In genomic region chr7:17298102-17298839, GRCh38 we compare ENCODE assay signal across 8 cellular contexts. TPM values are rescaled to one million over a fixed set of nuclear protein-coding genes. Genes with fewer than 3 reads are reported as not detected.
DNase-seq lines count a peak whose midpoint lies in the region; ATAC-seq and TF ChIP-seq lines count a peak whose summit lies in the region.

AHR (plus strand) TSS chr7:17298652; CDS start chr7:17299265, 613 bp downstream.

- H3K9me3 ChIP-seq in SK-N-SH (no peaks in the 10 kb centered on the region), testis (no peaks in the 10 kb centered on the region)

- ATAC-seq in GM21786 (IDR thresholded peaks at IDR 0.05; ENCODE audit: unreplicated experiment) = peak; percentile 42
- ATAC-seq in omental fat pad (ENCODE audit: low FRiP score) = peak; percentile 81

- peaks cover 10% of the 10 kb centered on the region for H3F3A ChIP-seq in SK-N-SH (replicated peaks; ENCODE audit: insufficient read depth)

- no peaks in the 10 kb centered on the region for H3K27me3 Mint-ChIP-seq in activated naive CD4-positive, alpha-beta T cell treated with anti-CD3 and anti-CD28 coated beads, Interleukin-2, amount 50 U/mL, for 24 hours

- no peak for TF ChIP-seq RAD21 in SK-N-SH (IDR thresholded peaks at IDR 0.05; ENCODE audit: low read length)

- POLR2A ChIA-PET in SK-N-SH (lab: Yijun Ruan, JAX) = no interaction called here

- H4K20me1 ChIP-seq in SK-N-SH (ENCODE audit: insufficient read depth) = no peaks in the 10 kb centered on the region

- H2AFZ ChIP-seq in SK-N-SH (ENCODE audit: low read depth) = peak within 1 kb of the TSS; percentile 39; the same call in 1 of the 2 replicates

- TF ChIP-seq EP300 in SK-N-SH (IDR thresholded peaks at IDR 0.05; ENCODE audit: borderline replicate concordance in 1 of 2, low read depth in 1 of 2, low read length in 1 of 2) = no peak

- H3K4me1 ChIP-seq in SK-N-SH (ENCODE audit: control insufficient read depth in 1 of 2, insufficient read depth in 2 of 2, low read depth in 1 of 2, low read length in 1 of 2) (peaks cover 0 to 4% of the 10 kb centered on the region in 2 experiments; a peak in 1 of 4 replicates), testis (peaks cover 17% of the 10 kb centered on the region)

- peaks cover 60% of the 10 kb centered on the region for H3K27me3 ChIP-seq in SK-N-SH (ENCODE audit: insufficient read depth)
- no peaks in the 10 kb centered on the region for H3K27me3 ChIP-seq in testis

- peak; percentile 97 for DNase-seq in Daoy (ENCODE audit: low read depth)
- DNase-seq in LoVo (ENCODE audit: low spot score) = peak; percentile 97
- DNase-seq in SK-N-SH = peak; percentile 71
- DNase-seq in glomerular endothelial cell (ENCODE audit: extremely low read depth, low read depth, low spot score) = no peak
- peak; percentile 74 for DNase-seq in omental fat pad (ENCODE audit: low spot score)
- peak; percentile 98 for DNase-seq in testis

- peaks cover 8% of the 10 kb centered on the region for H3K9me3 Mint-ChIP-seq in activated naive CD4-positive, alpha-beta T cell treated with anti-CD3 and anti-CD28 coated beads, Interleukin-2, amount 50 U/mL, for 24 hours

- no peaks in the 10 kb centered on the region for H3K9me2 ChIP-seq in SK-N-SH

- no peaks in the 10 kb centered on the region for H3K79me2 ChIP-seq in SK-N-SH (ENCODE audit: insufficient read depth)

- H3K4me3 ChIP-seq in SK-N-SH (ENCODE audit: low read depth in 2 of 2, low read length in 1 of 2) (peak within 1 kb of the TSS; percentile 6 to 35; a peak in 3 of 4 replicates), testis (peak within 1 kb of the TSS; percentile 67 to 98)

- H3K4me2 ChIP-seq in SK-N-SH = peak within 1 kb of the TSS; percentile 62

- 8% methylated on average over 20 of the region's 46 CpGs for WGBS in SK-N-SH (ENCODE audit: low lambda C conversion rate)
- WGBS in testis, 2 donors = 5 to 30% methylated on average over 2 to 27 of the region's 46 CpGs

- no peak within 1 kb of the TSS for H3K27ac ChIP-seq in SK-N-SH (ENCODE audit: low read depth in 2 of 2, low read length in 1 of 2)
- H3K27ac ChIP-seq in testis = peak within 1 kb of the TSS; percentile 89 to 90

- H3K27ac Mint-ChIP-seq in activated naive CD4-positive, alpha-beta T cell treated with anti-CD3 and anti-CD28 coated beads, Interleukin-2, amount 50 U/mL, for 24 hours = peak within 1 kb of the TSS; percentile 99

- intact Hi-C loops in testis (cut with DNase I; ENCODE audit: low total_unique reads) = no loop called here

- TF ChIP-seq CTCF in SK-N-SH (IDR thresholded peaks at IDR 0.05) (no peak), omental fat pad (IDR thresholded peaks at IDR 0.05) (no peak), testis (IDR thresholded peaks at IDR 0.05) (no peak)

- no peak within 1 kb of the TSS for H3K9ac ChIP-seq in SK-N-SH

- CTCF ChIA-PET in SK-N-SH (lab: Yijun Ruan, JAX) = interaction anchor here (1.3 kb wide), 1 partner anchor 93 kb away, joined by 3 read pairs; no protein-coding TSS in a partner anchor

- peak; percentile 8 for TF ChIP-seq POLR2A in testis (IDR thresholded peaks at IDR 0.05)

- H3K36me3 ChIP-seq in SK-N-SH (replicated peaks in 1 of 2; ENCODE audit: control insufficient read depth in 1 of 2, insufficient read depth in 2 of 2, low read length in 1 of 2) = no peaks in the 10 kb centered on the region
- no peaks in the 10 kb centered on the region for H3K36me3 ChIP-seq in testis (ENCODE audit: low read depth, missing control alignments)

- peaks cover 21% of the 10 kb centered on the region for H3K4me1 Mint-ChIP-seq in activated naive CD4-positive, alpha-beta T cell treated with anti-CD3 and anti-CD28 coated beads, Interleukin-2, amount 50 U/mL, for 24 hours

- peak within 1 kb of the TSS; percentile 99 for H3K4me3 Mint-ChIP-seq in activated naive CD4-positive, alpha-beta T cell treated with anti-CD3 and anti-CD28 coated beads, Interleukin-2, amount 50 U/mL, for 24 hours

- H3K36me3 Mint-ChIP-seq in activated naive CD4-positive, alpha-beta T cell treated with anti-CD3 and anti-CD28 coated beads, Interleukin-2, amount 50 U/mL, for 24 hours = peaks cover 3% of the 10 kb centered on the region

TF ChIP-seq in SK-N-SH, 30 proteins besides CTCF, POLR2A, EP300 and RAD21:
- TF ChIP-seq NRF1 (IDR thresholded peaks at IDR 0.05; ENCODE audit: low read depth, low read length) (no peak), FOXM1 (IDR thresholded peaks at IDR 0.05; ENCODE audit: low read depth) (no peak), JUND (IDR thresholded peaks at IDR 0.05) (no peak), GABPA (IDR thresholded peaks at IDR 0.05; ENCODE audit: low read depth) (no peak), ELF1 (IDR thresholded peaks at IDR 0.05) (no peak), YY1 (IDR thresholded peaks at IDR 0.05; ENCODE audit: low read depth) (peak; percentile 67; the same call in 1 of the 2 replicates), RXRA (IDR thresholded peaks at IDR 0.05; ENCODE audit: borderline replicate concordance, low read depth) (no peak)

RNA-seq across cellular contexts. Expression of gene AHR, which starts in this region (rescaled TPM):
- 79.7 and 91.9 TPM in 2 replicates for total RNA-seq in Daoy (2014; rRNA removed; shearing (Covaris generic))
- polyA plus RNA-seq in SK-N-SH (2012; rRNA removed) (0.13 TPM in 1 of 2 replicates, not detected in the other), testis (ENCODE audit: insufficient read depth, low read depth, low replicate concordance) (12.3 TPM)
- 0.01 TPM in 1 of 2 replicates, not detected in the other for polyA plus RNA-seq in SK-N-SH (2012; cell fraction: cytosol; rRNA removed)
- 0.02 TPM in 1 of 2 replicates, not detected in the other for polyA plus RNA-seq in SK-N-SH (2012; cell fraction: nucleus; rRNA removed)
- total RNA-seq in glomerular endothelial cell (51.8 and 56.9 TPM in 2 replicates), omental fat pad (100 to 1,000 TPM; 129 to 258 (median 149) TPM), testis (10 to 100 TPM; 28.4 to 48.9 TPM)

Comparison
In these comparisons a context has a peak if more than half of its experiments do, and no peak if none do; other contexts are left out.
1. RNA of gene AHR (polyA plus RNA-seq): 12.3 TPM in testis (single experiment); 0.01 to 0.13 TPM in SK-N-SH; every median in the first group is over 10 times any median in the second.
2. Peak in DNase-seq, H3K4me3 ChIP-seq and H3K4me2 ChIP-seq in SK-N-SH; RNA of the gene not detected or under 1 TPM.
3. H3K27ac ChIP-seq: peak in testis (2 of 2); none in SK-N-SH (0 of 2).